20 cellular contexts compared by ENCODE assay signal in genomic region chr5:126172812-126173211, GRCh38.
DNase-seq lines count a peak whose midpoint lies in the region; ATAC-seq, FAIRE-seq and TF ChIP-seq lines count a peak whose summit lies in the region.
"Had no signal": no experiment of that assay in that cellular context is flagged by ENCODE, and none has a peak within 500 bp of the region (broad histone marks: within the 10 kb centered on the region; RNA-seq: fewer than 3 reads in every experiment).

No MANE protein-coding gene starts in this region.

- no peak for FAIRE-seq in HepG2 (lab: Jason Lieb, UNC)
- FAIRE-seq: A549, D721Med, G401.6, GM12891, GM19239 had no signal

- H3K9ac ChIP-seq in liver (ENCODE audit: low read depth in 1 of 2, low read length in 2 of 2) = no peak overlapping the region
- H3K9ac ChIP-seq in HepG2 (ENCODE audit: insufficient read depth, low read depth, low read length) = no peak overlapping the region
- H3K9ac ChIP-seq: BLaER1 treated with 17β-estradiol and CSF1 and Interleukin-3, amounts not matched to agents 10 nM and 100 nM had no signal

- H4K20me1 ChIP-seq in HepG2 (ENCODE audit: insufficient read depth, low read length) = no peaks in the 10 kb centered on the region
- H4K20me1 ChIP-seq: BLaER1 treated with 17β-estradiol and CSF1 and Interleukin-3, amounts not matched to agents 10 nM and 100 nM had no signal

- TF ChIP-seq CTCF in liver (IDR thresholded peaks at IDR 0.05; ENCODE audit: low read depth, low read length, missing input control) (no peak), HepG2 (CRISPR knock-in tag; IDR thresholded peaks at IDR 0.05) (no peak), right lobe of liver (IDR thresholded peaks at IDR 0.05) (no peak)

- H3K79me2 ChIP-seq in HepG2 (ENCODE audit: insufficient read depth, low read length) = no peaks in the 10 kb centered on the region

- 40% methylated on average over 1 of the region's 1 CpG for WGBS in liver
- WGBS in HepG2 (ENCODE audit: low lambda C conversion rate) = 4% methylated on average over 1 of the region's 1 CpG
- WGBS in right lobe of liver (ENCODE audit: insufficient coverage, low coverage, low lambda C conversion rate, missing lambda C conversion rate) = 0% methylated on average over 1 of the region's 1 CpG

- no peak overlapping the region for H3K4me3 ChIP-seq in liver (ENCODE audit: low read depth in 1 of 3, low read length in 3 of 3)
- H3K4me3 ChIP-seq in HepG2 (replicated peaks in 1 of 3; ENCODE audit: insufficient read depth in 1 of 3, low read depth in 2 of 3, low read length in 3 of 3) = no peak overlapping the region
- H3K4me3 ChIP-seq in right lobe of liver = no peak overlapping the region
- H3K4me3 ChIP-seq: A549; BLaER1 treated with 17β-estradiol and CSF1 and Interleukin-3, amounts not matched to agents 10 nM and 100 nM had no signal

- CTCF ChIA-PET in HepG2 (lab: Yijun Ruan, JAX; ENCODE audit: low intra/inter-chr PET ratio, low total read pairs) = no interaction called here

- no peak overlapping the region for H2AFZ ChIP-seq in HepG2 (ENCODE audit: low read length)

- DNase-seq in HepG2 (ENCODE audit: low spot score) (no peak), right lobe of liver (no peak), OCI-M1 (lab: John Stamatoyannopoulos, UW) (no peak)
- DNase-seq in activated CD4-positive, alpha-beta T cell treated with anti-CD3 and anti-CD28 coated beads, Interleukin-2, amount 50 U/mL, for 48 hours = no peak
- DNase-seq: AML-193; Caco-2; Calu3; CD4-positive, alpha-beta T cell; CD8-positive, alpha-beta T cell; DMS79 treated with DMSO at 0.1 percent for 48 hours; GF-D8 had no signal

- H3K4me1 ChIP-seq in liver (ENCODE audit: control insufficient read depth in 4 of 4, insufficient read depth in 4 of 4, low read length in 3 of 4) = peaks cover 0 to 14% (median 0%) of the 10 kb centered on the region in 4 donors
- no peaks in the 10 kb centered on the region for H3K4me1 ChIP-seq in HepG2 (ENCODE audit: insufficient read depth, low read length)
- no peaks in the 10 kb centered on the region for H3K4me1 ChIP-seq in right lobe of liver
- H3K4me1 ChIP-seq: A549; BLaER1 treated with 17β-estradiol and CSF1 and Interleukin-3, amounts not matched to agents 10 nM and 100 nM; Caco-2 had no signal

- H3K36me3 ChIP-seq in liver (ENCODE audit: control insufficient read depth in 4 of 4, insufficient read depth in 3 of 4, low read depth in 1 of 4, low read length in 3 of 4) (no peaks in the 10 kb centered on the region), HepG2 (replicated peaks in 1 of 2; ENCODE audit: control insufficient read depth in 1 of 2, insufficient read depth in 2 of 2, low read length in 2 of 2) (no peaks in the 10 kb centered on the region), right lobe of liver (no peaks in the 10 kb centered on the region)
- H3K36me3 ChIP-seq: BLaER1 treated with 17β-estradiol and CSF1 and Interleukin-3, amounts not matched to agents 10 nM and 100 nM had no signal

- POLR2A ChIA-PET in HepG2 (lab: Yijun Ruan, JAX) = no interaction called here

- TF ChIP-seq RAD21 in liver (IDR thresholded peaks at IDR 0.05) (no peak), HepG2 (CRISPR knock-in tag; IDR thresholded peaks at IDR 0.05) (no peak)

- BruUV-seq in HepG2 (replicated peaks; lab: Mats Ljungman, UMichigan) = no TSS peak

- in situ Hi-C loops in HepG2 (cut with HindIII; ENCODE audit: extremely low pct_ligation_motif_present, low pct_unique_long_range_greater_than_20kb) = no loop called here

- H3K27me3 ChIP-seq in liver (ENCODE audit: control insufficient read depth in 4 of 4, insufficient read depth in 4 of 4, low read length in 3 of 4) (no peaks in the 10 kb centered on the region), HepG2 (ENCODE audit: control insufficient read depth in 1 of 2, insufficient read depth in 2 of 2, low read length in 2 of 2) (no peaks in the 10 kb centered on the region), right lobe of liver (no peaks in the 10 kb centered on the region)
- H3K27me3 ChIP-seq: BLaER1 treated with 17β-estradiol and CSF1 and Interleukin-3, amounts not matched to agents 10 nM and 100 nM had no signal

- no peak for TF ChIP-seq POLR2A in HepG2 (IDR thresholded peaks at IDR 0.05; ENCODE audit: insufficient read depth in 1 of 2, low read depth in 2 of 2, low read length in 2 of 2)
- no peak for TF ChIP-seq POLR2A in right lobe of liver (IDR thresholded peaks at IDR 0.05)

- no peak overlapping the region for H3K4me2 ChIP-seq in HepG2 (ENCODE audit: low read depth, low read length)
- H3K4me2 ChIP-seq: A549; BLaER1 treated with 17β-estradiol and CSF1 and Interleukin-3, amounts not matched to agents 10 nM and 100 nM had no signal

- peaks cover 0 to 4% (median 3%) of the 10 kb centered on the region in 4 donors for H3K9me3 ChIP-seq in liver (ENCODE audit: control insufficient read depth in 4 of 4, low read length in 3 of 4)
- H3K9me3 ChIP-seq in HepG2 (ENCODE audit: low read length) = peaks cover 22% of the 10 kb centered on the region
- no peaks in the 10 kb centered on the region for H3K9me3 ChIP-seq in right lobe of liver
- H3K9me3 ChIP-seq: A549, Caco-2 had no signal

- ATAC-seq in HepG2 (no peak), right lobe of liver (peak in 3 of 4 donors; percentile 36 to 52 (median 43))
- ATAC-seq: A549; CD8-positive, alpha-beta T cell had no signal

- intact Hi-C loops in HepG2 (cut with micrococcal nuclease; ENCODE audit: unreplicated experiment) (no loop called here), right lobe of liver (cut with DNase I) (no loop called here)

- H3K27ac ChIP-seq in liver (ENCODE audit: low read depth in 1 of 2, low read length in 2 of 2) = no peak overlapping the region
- no peak overlapping the region for H3K27ac ChIP-seq in HepG2 (ENCODE audit: extremely low read length, insufficient read depth, low read length)
- no peak overlapping the region for H3K27ac ChIP-seq in right lobe of liver
- H3K27ac ChIP-seq: 22Rv1; A549; BLaER1 treated with 17β-estradiol and CSF1 and Interleukin-3, amounts not matched to agents 10 nM and 100 nM; C4-2B had no signal

- TF ChIP-seq EP300 in HepG2 (IDR thresholded peaks at IDR 0.05; ENCODE audit: low read depth in 2 of 2, low read length in 2 of 2) (no peak), HepG2 (CRISPR knock-in tag; IDR thresholded peaks at IDR 0.05; ENCODE audit: borderline replicate concordance) (no peak)

TF ChIP-seq in liver, 16 proteins besides CTCF, POLR2A, EP300 and RAD21:
- TF ChIP-seq RXRA (IDR thresholded peaks at IDR 0.05) (peak; percentile 21 to 63), HNF4A (conservative IDR thresholded peaks at IDR 0.05) (peak; percentile 16 to 54), HNF4G (IDR thresholded peaks at IDR 0.05) (no peak), SP1 (IDR thresholded peaks at IDR 0.05) (peak; percentile 18), JUND (IDR thresholded peaks at IDR 0.05) (no peak), YY1 (IDR thresholded peaks at IDR 0.05) (peak; percentile 17)

TF ChIP-seq in HepG2, 621 proteins besides CTCF, POLR2A, EP300 and RAD21:
- TF ChIP-seq ZNF773 (CRISPR knock-in tag; IDR thresholded peaks at IDR 0.05; ENCODE audit: borderline replicate concordance) (no peak), E2F2 (CRISPR knock-in tag; IDR thresholded peaks at IDR 0.05; ENCODE audit: borderline replicate concordance) (no peak), CCDC6 (CRISPR knock-in tag; IDR thresholded peaks at IDR 0.05) (no peak), CENPX (CRISPR knock-in tag; IDR thresholded peaks at IDR 0.05) (no peak), SIX1 (CRISPR knock-in tag; IDR thresholded peaks at IDR 0.05; ENCODE audit: borderline replicate concordance) (no peak), CBX5 (CRISPR knock-in tag; IDR thresholded peaks at IDR 0.05; ENCODE audit: borderline replicate concordance) (no peak), ZFP36L1 (CRISPR knock-in tag; IDR thresholded peaks at IDR 0.05) (no peak), SP5 (CRISPR knock-in tag; IDR thresholded peaks at IDR 0.05; ENCODE audit: borderline replicate concordance, low read depth) (no peak), ZNF607 (CRISPR knock-in tag; IDR thresholded peaks at IDR 0.05; ENCODE audit: borderline replicate concordance) (no peak)
